Comparison of ENCODE assay signal across 18 cellular contexts in the genomic region with DNA sequence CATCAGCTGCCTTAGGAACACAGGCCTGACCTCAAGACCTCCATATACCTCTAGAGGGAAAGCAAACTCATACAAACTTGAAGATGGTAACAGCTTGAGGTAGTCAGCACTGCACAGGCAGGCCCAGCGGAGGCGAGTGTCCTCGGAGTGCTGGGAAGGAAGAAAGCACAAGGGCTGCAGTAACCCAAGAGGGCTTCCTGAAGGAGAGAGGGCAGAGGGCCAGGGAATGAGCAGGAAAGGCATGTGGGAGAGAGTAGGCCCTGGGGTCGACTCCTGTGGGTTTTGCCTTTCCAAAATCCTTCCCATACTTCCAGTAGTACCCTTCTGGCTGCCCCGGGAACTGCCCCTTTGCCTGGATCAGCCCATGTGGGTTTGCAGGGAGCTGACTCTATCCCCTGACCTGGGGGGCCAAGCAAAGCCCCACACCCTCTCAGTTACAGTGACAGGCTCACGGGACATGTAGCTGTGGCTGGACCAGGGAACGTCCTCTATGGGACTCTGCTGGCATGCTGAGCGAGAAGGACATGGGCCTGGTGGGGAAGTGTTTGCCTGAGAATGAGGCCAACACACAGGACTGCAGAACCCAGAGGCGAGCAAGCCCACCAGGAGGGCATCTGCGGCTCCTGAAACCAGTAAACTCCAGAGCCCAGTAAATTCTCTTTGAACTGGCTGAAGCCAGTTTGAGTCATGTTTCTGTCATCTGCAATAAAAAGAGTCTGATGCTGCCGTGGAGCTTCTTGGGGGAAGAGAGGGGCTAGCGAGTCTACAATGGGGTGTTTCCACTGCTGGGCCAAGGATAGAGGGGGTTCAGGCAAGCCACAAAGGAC.
DNase-seq lines count a peak whose midpoint lies in the region; ATAC-seq and TF ChIP-seq lines count a peak whose summit lies in the region.
"Had no signal": no experiment of that assay in that cellular context is flagged by ENCODE, and none has a peak within 500 bp of the region (broad histone marks: within the 10 kb centered on the region; RNA-seq: fewer than 3 reads in every experiment).

No MANE protein-coding gene starts in this region.

- H3K9me2 ChIP-seq in HCT116 (ENCODE audit: insufficient read depth), result no peaks in the 10 kb centered on the region
- no peaks in the 10 kb centered on the region for H3K9me2 ChIP-seq in PC-3 (replicated peaks; ENCODE audit: low read length)
- H3K9me2 ChIP-seq: SK-N-SH had no signal

- ATAC-seq in HCT116 (peak; percentile 34), PC-3 (peak; percentile 67; the same call in 1 of the 2 replicates), HG03565 (IDR thresholded peaks at IDR 0.05; ENCODE audit: unreplicated experiment) (no peak), HG03442 (IDR thresholded peaks at IDR 0.05; ENCODE audit: unreplicated experiment) (no peak)
- ATAC-seq: esophagus mucosa, pancreas had no signal

- intact Hi-C loops in HCT116 (cut with micrococcal nuclease), result no loop called here
- intact Hi-C loops in PC-3 (cut with micrococcal nuclease), result no loop called here
- intact Hi-C loops in head of caudate nucleus (cut with DNase I), result no loop called here

- H3F3A ChIP-seq in PC-3 (ENCODE audit: low read length, unreplicated experiment) (no peaks in the 10 kb centered on the region), smooth muscle cell (ENCODE audit: low read depth) (no peaks in the 10 kb centered on the region)

- H3K27me3 ChIP-seq in HCT116 (ENCODE audit: insufficient read depth, low read length) (no peaks in the 10 kb centered on the region), PC-3 (ENCODE audit: low read length) (peaks cover 13% of the 10 kb centered on the region), smooth muscle cell (ENCODE audit: low read depth) (no peaks in the 10 kb centered on the region)

- H3K4me1 ChIP-seq in HCT116 (ENCODE audit: control insufficient read depth in 1 of 2, insufficient read depth in 2 of 2, low read length in 2 of 2), result 0 out of 4 replicates have a peak, but pooled peaks cover 0 to 3% of the 10 kb centered on the region in 2 experiments
- no peaks in the 10 kb centered on the region for H3K4me1 ChIP-seq in PC-3 (ENCODE audit: insufficient read depth, low read length)
- peaks cover 10% of the 10 kb centered on the region for H3K4me1 ChIP-seq in smooth muscle cell (ENCODE audit: low read depth)
- H3K4me1 ChIP-seq: pancreas had no signal

- H3K9me3 ChIP-seq in HCT116 (ENCODE audit: control insufficient read depth in 1 of 2, insufficient read depth in 1 of 2, low read depth in 1 of 2, low read length in 2 of 2), result no peaks in the 10 kb centered on the region
- H3K9me3 ChIP-seq in PC-3 (ENCODE audit: low read length), result no peaks in the 10 kb centered on the region
- no peaks in the 10 kb centered on the region for H3K9me3 ChIP-seq in smooth muscle cell (replicated peaks; ENCODE audit: low read depth)
- H3K9me3 ChIP-seq: pancreas, SK-N-SH had no signal

- no peaks in the 10 kb centered on the region for H3K36me3 ChIP-seq in HCT116 (ENCODE audit: control insufficient read depth in 1 of 2, insufficient read depth in 2 of 2, low read length in 2 of 2)
- H3K36me3 ChIP-seq in PC-3 (ENCODE audit: low read depth, low read length), result no peaks in the 10 kb centered on the region
- no peaks in the 10 kb centered on the region for H3K36me3 ChIP-seq in smooth muscle cell (ENCODE audit: low read depth)
- H3K36me3 ChIP-seq: pancreas had no signal

- BruUV-seq in HCT116 (replicated peaks; lab: Mats Ljungman, UMichigan), result no TSS peak
- no TSS peak for BruUV-seq in PC-3 (replicated peaks; lab: Mats Ljungman, UMichigan)

- POLR2A ChIA-PET in HCT116 (lab: Charles Lee) (no interaction called here), PC-3 (lab: Charles Lee; ENCODE audit: unreplicated experiment) (no interaction called here)

- H3K4me3 ChIP-seq in HCT116 (replicated peaks in 1 of 2; ENCODE audit: low read depth in 1 of 2, low read length in 2 of 2) (no peak overlapping the region), PC-3 (ENCODE audit: low read length) (no peak overlapping the region), smooth muscle cell (no peak overlapping the region)
- H3K4me3 ChIP-seq: pancreas had no signal

- H3K27ac ChIP-seq in HCT116 (ENCODE audit: low read depth, low read length), result no peak overlapping the region
- H3K27ac ChIP-seq in PC-3 (ENCODE audit: low read length), result no peak overlapping the region
- peak overlapping the region; percentile 80 for H3K27ac ChIP-seq in smooth muscle cell (ENCODE audit: low read depth)
- H3K27ac ChIP-seq: pancreas had no signal

- WGBS in smooth muscle cell (ENCODE audit: low lambda C conversion rate), result 51% methylated on average over 12 of the region's 12 CpGs

- TF ChIP-seq POLR2A in HCT116 (IDR thresholded peaks at IDR 0.05; ENCODE audit: borderline replicate concordance, extremely low read depth, insufficient read depth, insufficient read length), result no peak

- CTCF ChIA-PET in HCT116 (lab: Charles Lee) (no interaction called here), PC-3 (lab: Charles Lee) (no interaction called here)

- RAD21 ChIA-PET in HCT116 (lab: Charles Lee; ENCODE audit: low non-redundant PET in 1 of 2, low total read pairs in 2 of 2, uncharacterized antibody in 2 of 2, unreplicated experiment in 2 of 2), result no interaction called here

- no peaks in the 10 kb centered on the region for H4K20me1 ChIP-seq in HCT116 (ENCODE audit: insufficient read depth)
- no peaks in the 10 kb centered on the region for H4K20me1 ChIP-seq in PC-3 (ENCODE audit: low read length)
- H4K20me1 ChIP-seq in smooth muscle cell (ENCODE audit: low read depth), result no peaks in the 10 kb centered on the region

- no peak overlapping the region for H3K9ac ChIP-seq in HCT116 (ENCODE audit: low read length)
- no peak overlapping the region for H3K9ac ChIP-seq in PC-3 (ENCODE audit: low read length)
- H3K9ac ChIP-seq in smooth muscle cell (ENCODE audit: low read depth), result peak overlapping the region; percentile 37
- H3K9ac ChIP-seq: SK-N-SH had no signal

- H3K4me2 ChIP-seq in HCT116 (ENCODE audit: low read length) (no peak overlapping the region), PC-3 (ENCODE audit: low read length) (no peak overlapping the region), smooth muscle cell (peak overlapping the region; percentile 42)
- H3K4me2 ChIP-seq: SK-N-SH had no signal

- TF ChIP-seq CTCF in HCT116 (IDR thresholded peaks at IDR 0.05 in 2 of 3, conservative IDR thresholded peaks at IDR 0.05 in 1 of 3; ENCODE audit: borderline replicate concordance in 1 of 3, insufficient read depth in 1 of 3, low read depth in 2 of 3, low read length in 2 of 3), result no peak
- no peak for TF ChIP-seq CTCF in PC-3 (conservative IDR thresholded peaks at IDR 0.05; ENCODE audit: low read depth, low read length)
- TF ChIP-seq CTCF in smooth muscle cell (IDR thresholded peaks at IDR 0.05; ENCODE audit: borderline replicate concordance, insufficient read depth, poor library complexity, severe bottlenecking), result no peak

- H2AFZ ChIP-seq in HCT116 (ENCODE audit: low read depth, low read length, poor library complexity, severe bottlenecking) (no peak overlapping the region), PC-3 (ENCODE audit: low read length) (no peak overlapping the region), smooth muscle cell (ENCODE audit: low read depth) (peak overlapping the region; percentile 22)

- DNase-seq in HCT116 (ENCODE audit: low read depth, low spot score) (no peak), PC-3 (peak; percentile 35), islet precursor cell (peak; percentile 71), smooth muscle cell (lab: John Stamatoyannopoulos, UW; ENCODE audit: unreplicated experiment) (no peak), head of caudate nucleus (no peak)
- DNase-seq: activated CD8-positive, alpha-beta memory T cell treated with anti-CD3 and anti-CD28 coated beads, Interleukin-2, amount 50 U/mL, for 48 hours; activated naive CD8-positive, alpha-beta T cell treated with anti-CD3 and anti-CD28 coated beads for 36 hours; CD4-positive, alpha-beta T cell; DMS 273 treated with DMSO at 0.1 percent for 48 hours; effector CD8-positive, alpha-beta T cell; foreskin melanocyte; kidney glomerular epithelial cell; NCI-H2081 treated with DMSO at 0.1 percent for 48 hours; SK-N-SH had no signal

- no peak for TF ChIP-seq RAD21 in HCT116 (IDR thresholded peaks at IDR 0.05; ENCODE audit: low read depth)

- H3K79me2 ChIP-seq in HCT116 (ENCODE audit: insufficient read depth, low read length), result no peaks in the 10 kb centered on the region
- H3K79me2 ChIP-seq in PC-3 (ENCODE audit: low read length), result no peaks in the 10 kb centered on the region
- H3K79me2 ChIP-seq in smooth muscle cell (ENCODE audit: low read depth), result no peaks in the 10 kb centered on the region

TF ChIP-seq in HCT116, 20 proteins besides CTCF, POLR2A, EP300 and RAD21:
- TF ChIP-seq, protein P1, sequence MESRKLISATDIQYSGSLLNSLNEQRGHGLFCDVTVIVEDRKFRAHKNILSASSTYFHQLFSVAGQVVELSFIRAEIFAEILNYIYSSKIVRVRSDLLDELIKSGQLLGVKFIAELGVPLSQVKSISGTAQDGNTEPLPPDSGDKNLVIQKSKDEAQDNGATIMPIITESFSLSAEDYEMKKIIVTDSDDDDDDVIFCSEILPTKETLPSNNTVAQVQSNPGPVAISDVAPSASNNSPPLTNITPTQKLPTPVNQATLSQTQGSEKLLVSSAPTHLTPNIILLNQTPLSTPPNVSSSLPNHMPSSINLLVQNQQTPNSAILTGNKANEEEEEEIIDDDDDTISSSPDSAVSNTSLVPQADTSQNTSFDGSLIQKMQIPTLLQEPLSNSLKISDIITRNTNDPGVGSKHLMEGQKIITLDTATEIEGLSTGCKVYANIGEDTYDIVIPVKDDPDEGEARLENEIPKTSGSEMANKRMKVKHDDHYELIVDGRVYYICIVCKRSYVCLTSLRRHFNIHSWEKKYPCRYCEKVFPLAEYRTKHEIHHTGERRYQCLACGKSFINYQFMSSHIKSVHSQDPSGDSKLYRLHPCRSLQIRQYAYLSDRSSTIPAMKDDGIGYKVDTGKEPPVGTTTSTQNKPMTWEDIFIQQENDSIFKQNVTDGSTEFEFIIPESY (IDR thresholded peaks at IDR 0.05; ENCODE audit: extremely low read depth, insufficient replicate concordance, low read length), result no peak

Comparison
In these comparisons a context has a peak if more than half of its experiments do, and no peak if none do; other contexts are left out.
1. ATAC-seq: peak in HCT116 (single experiment) and PC-3 (single experiment); none in HG03565 (single experiment) and HG03442 (single experiment).
2. DNase-seq: peak in PC-3 (single experiment) and islet precursor cell (single experiment); none in HCT116 (single experiment), smooth muscle cell (single experiment) and head of caudate nucleus (0 of 42).